ENCODE assay signal across 1 cellular context in the genomic region with DNA sequence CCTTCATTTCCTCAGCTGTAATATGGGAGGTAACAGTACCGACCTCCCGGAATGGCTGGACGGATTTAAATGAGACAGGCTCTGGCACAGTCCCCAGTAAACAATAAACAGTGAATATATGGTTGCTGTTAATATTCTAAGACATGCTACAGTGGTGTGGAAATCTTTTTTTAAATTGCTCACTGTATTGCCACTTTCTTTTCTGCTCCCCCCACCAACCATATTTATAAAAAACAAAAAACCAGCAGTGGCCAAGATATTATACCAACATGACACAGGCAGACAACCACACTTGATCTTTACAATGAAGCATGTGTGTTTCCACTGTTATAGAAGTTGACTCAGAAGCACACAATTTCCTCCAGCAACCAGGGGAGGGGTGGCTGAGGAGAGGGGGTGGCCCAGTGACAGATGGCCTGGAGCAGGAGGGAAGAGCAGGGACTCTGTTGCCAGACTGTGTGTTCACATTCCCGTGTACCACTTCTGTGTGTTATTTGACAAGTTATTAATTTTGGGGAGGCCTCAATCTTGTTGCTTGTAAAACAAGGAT.
TF ChIP-seq lines count a peak whose summit lies in the region.

No MANE protein-coding gene starts in this region.

TF ChIP-seq in IMR-90, 13 proteins besides CTCF, POLR2A, EP300 and RAD21 (continued from another document):
- TF ChIP-seq, protein P1, sequence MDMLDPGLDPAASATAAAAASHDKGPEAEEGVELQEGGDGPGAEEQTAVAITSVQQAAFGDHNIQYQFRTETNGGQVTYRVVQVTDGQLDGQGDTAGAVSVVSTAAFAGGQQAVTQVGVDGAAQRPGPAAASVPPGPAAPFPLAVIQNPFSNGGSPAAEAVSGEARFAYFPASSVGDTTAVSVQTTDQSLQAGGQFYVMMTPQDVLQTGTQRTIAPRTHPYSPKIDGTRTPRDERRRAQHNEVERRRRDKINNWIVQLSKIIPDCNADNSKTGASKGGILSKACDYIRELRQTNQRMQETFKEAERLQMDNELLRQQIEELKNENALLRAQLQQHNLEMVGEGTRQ (IDR thresholded peaks at IDR 0.05; ENCODE audit: low read depth, low read length), result no peak
- no peak for TF ChIP-seq MXI1 (IDR thresholded peaks at IDR 0.05; ENCODE audit: borderline replicate concordance, low read depth, low read length)
- TF ChIP-seq FOS (IDR thresholded peaks at IDR 0.05; ENCODE audit: low read depth, low read length), result 0 out of 2 replicates have a peak, but pooled peaks have one; percentile 26
- TF ChIP-seq BHLHE40 (IDR thresholded peaks at IDR 0.05; ENCODE audit: low read depth, low read length), result no peak; the same call in 1 of the 2 replicates
